ENCODE assay signal across 27 cellular contexts in the genomic region with DNA sequence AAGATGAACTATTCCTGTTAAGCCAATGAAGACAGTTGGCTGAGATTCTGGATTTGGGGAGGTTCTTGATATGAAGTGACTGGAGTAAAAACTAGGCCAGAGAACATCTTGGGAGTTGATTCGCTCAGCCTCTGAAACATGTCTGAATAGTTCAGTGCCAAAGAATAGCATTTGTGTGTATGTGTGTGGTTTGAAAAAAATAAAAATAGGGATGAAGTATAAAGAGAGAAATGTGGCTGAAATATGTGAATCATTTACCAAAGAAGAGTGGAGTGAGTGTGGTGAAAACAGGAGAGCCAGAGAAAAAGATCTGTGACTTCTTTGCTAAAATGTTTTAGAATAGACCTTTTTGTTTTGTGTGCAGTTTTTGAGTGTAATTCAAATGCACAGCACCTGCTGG. TPM values are rescaled to one million over a fixed set of nuclear protein-coding genes. Genes with fewer than 3 reads are reported as not detected.
"Had no signal": no experiment of that assay in that cellular context is flagged by ENCODE, and none has a peak within 500 bp of the region (broad histone marks: within the 10 kb centered on the region; RNA-seq: fewer than 3 reads in every experiment).

No MANE protein-coding gene starts in this region.

- ATAC-seq: heart left ventricle; left colon; mucosa of descending colon; right lobe of liver; stimulated activated memory B cell treated with anti-CD40 and anti-IgM and Interleukin-4, amounts not matched to agents 10 μg/mL and 1 μg/mL and 100 μg/mL, for 72 hours had no signal

- H3K4me2 ChIP-seq: smooth muscle cell had no signal

- H3K4me1 ChIP-seq: parathyroid adenoma, right lobe of liver, testis had no signal

- H3K4me3 ChIP-seq: coronary artery, esophagus squamous epithelium, heart left ventricle, mucosa of descending colon, right lobe of liver, smooth muscle cell, testis, vagina had no signal

- H3K27me3 Mint-ChIP-seq: activated CD4-positive, alpha-beta memory T cell treated with anti-CD3 and anti-CD28 coated beads for 36 hours; activated naive CD8-positive, alpha-beta T cell treated with anti-CD3 and anti-CD28 coated beads for 36 hours; naive B cell; stimulated activated memory B cell treated with anti-CD40 and anti-IgM and Interleukin-4, amounts not matched to agents 10 μg/mL and 1 μg/mL and 100 μg/mL, for 72 hours; type B pancreatic cell had no signal

- H3K9me3 ChIP-seq: esophagus squamous epithelium, heart left ventricle, mucosa of descending colon, right lobe of liver, testis, vagina had no signal

- DNase-seq: activated CD4-positive, alpha-beta memory T cell treated with anti-CD3 and anti-CD28 coated beads for 36 hours; activated CD4-positive, alpha-beta T cell treated with anti-CD3 and anti-CD28 coated beads for 1 hour; activated naive CD8-positive, alpha-beta T cell treated with anti-CD3 and anti-CD28 coated beads for 36 hours; amygdala; cerebellar nuclear complex; esophagus squamous epithelium; heart left ventricle; islet precursor cell; left colon; mesendoderm; mucosa of descending colon; naive B cell; nucleus accumbens; right lobe of liver; stimulated activated CD4-positive, alpha-beta T cell treated with anti-CD3 and anti-CD28 coated beads, Interleukin-15, amount 100 ng/mL, for 24 hours; T-helper 1 cell; testis; WERI-Rb-1 had no signal

- H3K27ac Mint-ChIP-seq: activated CD4-positive, alpha-beta memory T cell treated with anti-CD3 and anti-CD28 coated beads for 36 hours; activated naive CD8-positive, alpha-beta T cell treated with anti-CD3 and anti-CD28 coated beads for 36 hours; stimulated activated memory B cell treated with anti-CD40 and anti-IgM and Interleukin-4, amounts not matched to agents 10 μg/mL and 1 μg/mL and 100 μg/mL, for 72 hours; type B pancreatic cell had no signal

- H2AFZ ChIP-seq: parathyroid adenoma had no signal

- H3K27me3 ChIP-seq: esophagus squamous epithelium, heart left ventricle, right lobe of liver, testis, vagina had no signal

- H3K79me2 ChIP-seq: parathyroid adenoma had no signal

- H3K27ac ChIP-seq: coronary artery, esophagus squamous epithelium, heart left ventricle, parathyroid adenoma, right lobe of liver, testis, vagina, WERI-Rb-1 had no signal

- H3K4me3 Mint-ChIP-seq: activated CD4-positive, alpha-beta memory T cell treated with anti-CD3 and anti-CD28 coated beads for 36 hours; activated naive CD8-positive, alpha-beta T cell treated with anti-CD3 and anti-CD28 coated beads for 36 hours; naive B cell; stimulated activated memory B cell treated with anti-CD40 and anti-IgM and Interleukin-4, amounts not matched to agents 10 μg/mL and 1 μg/mL and 100 μg/mL, for 72 hours; type B pancreatic cell had no signal

- H3K9me3 Mint-ChIP-seq: activated CD4-positive, alpha-beta memory T cell treated with anti-CD3 and anti-CD28 coated beads for 36 hours; activated naive CD8-positive, alpha-beta T cell treated with anti-CD3 and anti-CD28 coated beads for 36 hours; naive B cell; stimulated activated memory B cell treated with anti-CD40 and anti-IgM and Interleukin-4, amounts not matched to agents 10 μg/mL and 1 μg/mL and 100 μg/mL, for 72 hours; type B pancreatic cell had no signal

- H3K9ac ChIP-seq: parathyroid adenoma had no signal

RNA-seq across cellular contexts. Expression of a gene that starts 49.1 kb away (rescaled TPM):
- total RNA-seq: activated CD4-positive, alpha-beta memory T cell treated with anti-CD3 and anti-CD28 coated beads for 36 hours; activated naive CD8-positive, alpha-beta T cell treated with anti-CD3 and anti-CD28 coated beads for 36 hours; esophagus squamous epithelium; fibroblast of villous mesenchyme; heart left ventricle; left colon; lower leg skin; mucosa of descending colon; right lobe of liver; smooth muscle cell; vagina had no signal
- polyA plus RNA-seq: heart left ventricle, neural cell, smooth muscle cell had no signal
